ENCODE assay signal across 9 cellular contexts in the genomic region with DNA sequence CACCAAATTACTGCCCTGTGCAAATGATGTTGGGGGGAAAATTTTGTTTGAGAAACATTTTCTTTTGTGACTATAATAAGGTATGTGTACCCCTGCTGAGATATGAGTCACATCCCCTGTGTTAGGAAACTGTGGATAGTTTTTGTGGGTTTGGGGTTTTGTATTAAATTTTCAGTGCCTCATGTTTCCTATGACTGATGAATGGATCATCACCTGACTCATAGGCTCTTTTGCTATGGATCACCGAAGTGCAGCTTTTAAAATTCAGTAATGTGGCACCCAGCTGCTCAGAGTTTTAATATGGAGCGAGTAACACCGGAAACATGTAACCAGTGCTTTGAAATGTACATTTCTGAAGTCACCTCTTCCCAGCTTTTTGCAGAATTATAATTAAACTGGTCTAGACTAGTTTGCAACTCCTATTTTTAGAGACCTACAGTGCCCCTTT.
A peak's percentile ranks its signal among the peaks of the same experiment; 100 is the strongest.
DNase-seq lines count a peak whose midpoint lies in the region; FAIRE-seq and TF ChIP-seq lines count a peak whose summit lies in the region.
"Had no signal": no experiment of that assay in that cellular context is flagged by ENCODE, and none has a peak within 500 bp of the region (broad histone marks: within the 10 kb centered on the region; RNA-seq: fewer than 3 reads in every experiment).

No MANE protein-coding gene starts in this region.

- H4K20me1 ChIP-seq in SK-N-SH (ENCODE audit: insufficient read depth) = no peaks in the 10 kb centered on the region

- H3K27me3 ChIP-seq in SK-N-SH (ENCODE audit: insufficient read depth) = no peaks in the 10 kb centered on the region

- H3K9me3 ChIP-seq in SK-N-SH = no peaks in the 10 kb centered on the region

- 0% methylated on average over 3 of the region's 3 CpGs for WGBS in SK-N-SH (ENCODE audit: low lambda C conversion rate)

- H3K9me2 ChIP-seq in SK-N-SH = no peaks in the 10 kb centered on the region

- H3K9ac ChIP-seq in SK-N-SH = peak overlapping the region; percentile 77

- POLR2A ChIA-PET in SK-N-SH (lab: Yijun Ruan, JAX) = no interaction called here

- no peak overlapping the region for H3K4me3 ChIP-seq in HFF-Myc (replicated peaks; ENCODE audit: low read depth, low read length)
- H3K4me3 ChIP-seq in SK-N-SH (ENCODE audit: low read depth in 2 of 2, low read length in 1 of 2) = no peak overlapping the region
- H3K4me3 ChIP-seq in fibroblast of villous mesenchyme (ENCODE audit: low read depth, low read length) = no peak overlapping the region

- CTCF ChIA-PET in SK-N-SH (lab: Yijun Ruan, JAX) = interaction anchor here (1.2 to 1.6 kb wide), 2 partner anchors 9 to 55 kb away, joined by 3 to 5 read pairs; no protein-coding TSS in a partner anchor

- no peak for TF ChIP-seq RAD21 in SK-N-SH (IDR thresholded peaks at IDR 0.05; ENCODE audit: low read length)

- peak overlapping the region; percentile 38 for H3K4me2 ChIP-seq in SK-N-SH

- TF ChIP-seq EP300 in SK-N-SH (IDR thresholded peaks at IDR 0.05; ENCODE audit: borderline replicate concordance in 1 of 2, low read depth in 1 of 2, low read length in 1 of 2) = peak; percentile 76 to 100

- H2AFZ ChIP-seq in SK-N-SH (ENCODE audit: low read depth) = no peak overlapping the region

- no peak for FAIRE-seq in frontal cortex (lab: Jason Lieb, UNC)

- DNase-seq in AG08395 (ENCODE audit: low spot score) (peak; percentile 89), HFF-Myc (ENCODE audit: extremely low read depth, low read depth) (peak; percentile 98), SK-N-SH (no peak), fibroblast of villous mesenchyme (ENCODE audit: low read depth) (peak; percentile 87), DMS53 (lab: John Stamatoyannopoulos, UW) (no peak), midbrain (lab: John Stamatoyannopoulos, UW) (no peak), ecto neural progenitor cell (ENCODE audit: low spot score) (no peak), frontal cortex (ENCODE audit: low spot score in 2 of 2) (no peak)
- DNase-seq: amygdala had no signal

- H3K27ac ChIP-seq in SK-N-SH (ENCODE audit: low read depth in 2 of 2, low read length in 1 of 2) = peak overlapping the region; percentile 82 to 97

- peaks cover 0 to 51% of the 10 kb centered on the region in 2 experiments; a peak in 3 of 4 replicates for H3K4me1 ChIP-seq in SK-N-SH (ENCODE audit: control insufficient read depth in 1 of 2, insufficient read depth in 2 of 2, low read depth in 1 of 2, low read length in 1 of 2)

- peaks cover 20% of the 10 kb centered on the region for H3K79me2 ChIP-seq in SK-N-SH (ENCODE audit: insufficient read depth)

- no peaks in the 10 kb centered on the region for H3K36me3 ChIP-seq in SK-N-SH (replicated peaks in 1 of 2; ENCODE audit: control insufficient read depth in 1 of 2, insufficient read depth in 2 of 2, low read length in 1 of 2)

- H3F3A ChIP-seq in SK-N-SH (replicated peaks; ENCODE audit: insufficient read depth) = peaks cover 45% of the 10 kb centered on the region

- TF ChIP-seq CTCF in HFF-Myc (IDR thresholded peaks at IDR 0.05; ENCODE audit: low read depth, low read length, missing control alignments) = no peak
- TF ChIP-seq CTCF in SK-N-SH (IDR thresholded peaks at IDR 0.05) = no peak
- no peak for TF ChIP-seq CTCF in fibroblast of villous mesenchyme (IDR thresholded peaks at IDR 0.05; ENCODE audit: insufficient read depth, low read depth, low read length)

TF ChIP-seq in SK-N-SH, 30 proteins besides CTCF, POLR2A, EP300 and RAD21 (continues in another document):
- TF ChIP-seq, protein P1, sequence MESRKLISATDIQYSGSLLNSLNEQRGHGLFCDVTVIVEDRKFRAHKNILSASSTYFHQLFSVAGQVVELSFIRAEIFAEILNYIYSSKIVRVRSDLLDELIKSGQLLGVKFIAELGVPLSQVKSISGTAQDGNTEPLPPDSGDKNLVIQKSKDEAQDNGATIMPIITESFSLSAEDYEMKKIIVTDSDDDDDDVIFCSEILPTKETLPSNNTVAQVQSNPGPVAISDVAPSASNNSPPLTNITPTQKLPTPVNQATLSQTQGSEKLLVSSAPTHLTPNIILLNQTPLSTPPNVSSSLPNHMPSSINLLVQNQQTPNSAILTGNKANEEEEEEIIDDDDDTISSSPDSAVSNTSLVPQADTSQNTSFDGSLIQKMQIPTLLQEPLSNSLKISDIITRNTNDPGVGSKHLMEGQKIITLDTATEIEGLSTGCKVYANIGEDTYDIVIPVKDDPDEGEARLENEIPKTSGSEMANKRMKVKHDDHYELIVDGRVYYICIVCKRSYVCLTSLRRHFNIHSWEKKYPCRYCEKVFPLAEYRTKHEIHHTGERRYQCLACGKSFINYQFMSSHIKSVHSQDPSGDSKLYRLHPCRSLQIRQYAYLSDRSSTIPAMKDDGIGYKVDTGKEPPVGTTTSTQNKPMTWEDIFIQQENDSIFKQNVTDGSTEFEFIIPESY (IDR thresholded peaks at IDR 0.05; ENCODE audit: borderline replicate concordance, low read depth) = peak; percentile 91
- TF ChIP-seq RCOR1 (IDR thresholded peaks at IDR 0.05; ENCODE audit: low read length) (no peak), JUND (IDR thresholded peaks at IDR 0.05) (peak; percentile 100), CHD2 (IDR thresholded peaks at IDR 0.05; ENCODE audit: low read length, partially characterized antibody) (no peak), FOSL2 (IDR thresholded peaks at IDR 0.05; ENCODE audit: borderline replicate concordance, low read depth) (peak; percentile 100), EZH2phosphoT487 (IDR thresholded peaks at IDR 0.05; ENCODE audit: borderline replicate concordance, low read depth) (no peak), MXI1 (IDR thresholded peaks at IDR 0.05; ENCODE audit: low read depth, low read length) (no peak), TEAD4 (IDR thresholded peaks at IDR 0.05; ENCODE audit: borderline replicate concordance, insufficient read depth) (peak; percentile 97), FOXJ3 (CRISPR knock-in tag; IDR thresholded peaks at IDR 0.05) (no peak), SIN3A (IDR thresholded peaks at IDR 0.05; ENCODE audit: borderline replicate concordance, low read depth, low read length) (0 out of 2 replicates have a peak, but pooled peaks have one; percentile 56), MEF2A (IDR thresholded peaks at IDR 0.05; ENCODE audit: borderline replicate concordance, low read depth) (peak; percentile 90), ELF1 (IDR thresholded peaks at IDR 0.05) (peak; percentile 48; the same call in 1 of the 2 replicates), POLR2AphosphoS5 (IDR thresholded peaks at IDR 0.05; ENCODE audit: low read depth, low read length) (peak; percentile 84; the same call in 1 of the 2 replicates), GATA2 (CRISPR knock-in tag; IDR thresholded peaks at IDR 0.05) (no peak), TAF1 (IDR thresholded peaks at IDR 0.05; ENCODE audit: borderline replicate concordance, low read depth, low read length) (no peak), RXRA (IDR thresholded peaks at IDR 0.05; ENCODE audit: borderline replicate concordance, low read depth) (peak; percentile 92), NRF1 (IDR thresholded peaks at IDR 0.05; ENCODE audit: low read depth, low read length) (no peak), GABPA (IDR thresholded peaks at IDR 0.05; ENCODE audit: low read depth) (0 out of 2 replicates have a peak, but pooled peaks have one; percentile 37), RFX5 (IDR thresholded peaks at IDR 0.05; ENCODE audit: low read length) (no peak), FOXM1 (IDR thresholded peaks at IDR 0.05; ENCODE audit: low read depth) (peak; percentile 99)
- TF ChIP-seq, protein P2, sequence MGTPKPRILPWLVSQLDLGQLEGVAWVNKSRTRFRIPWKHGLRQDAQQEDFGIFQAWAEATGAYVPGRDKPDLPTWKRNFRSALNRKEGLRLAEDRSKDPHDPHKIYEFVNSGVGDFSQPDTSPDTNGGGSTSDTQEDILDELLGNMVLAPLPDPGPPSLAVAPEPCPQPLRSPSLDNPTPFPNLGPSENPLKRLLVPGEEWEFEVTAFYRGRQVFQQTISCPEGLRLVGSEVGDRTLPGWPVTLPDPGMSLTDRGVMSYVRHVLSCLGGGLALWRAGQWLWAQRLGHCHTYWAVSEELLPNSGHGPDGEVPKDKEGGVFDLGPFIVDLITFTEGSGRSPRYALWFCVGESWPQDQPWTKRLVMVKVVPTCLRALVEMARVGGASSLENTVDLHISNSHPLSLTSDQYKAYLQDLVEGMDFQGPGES (IDR thresholded peaks at IDR 0.05; ENCODE audit: low read depth, low read length) = no peak
- TF ChIP-seq, protein P3, sequence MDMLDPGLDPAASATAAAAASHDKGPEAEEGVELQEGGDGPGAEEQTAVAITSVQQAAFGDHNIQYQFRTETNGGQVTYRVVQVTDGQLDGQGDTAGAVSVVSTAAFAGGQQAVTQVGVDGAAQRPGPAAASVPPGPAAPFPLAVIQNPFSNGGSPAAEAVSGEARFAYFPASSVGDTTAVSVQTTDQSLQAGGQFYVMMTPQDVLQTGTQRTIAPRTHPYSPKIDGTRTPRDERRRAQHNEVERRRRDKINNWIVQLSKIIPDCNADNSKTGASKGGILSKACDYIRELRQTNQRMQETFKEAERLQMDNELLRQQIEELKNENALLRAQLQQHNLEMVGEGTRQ (IDR thresholded peaks at IDR 0.05; ENCODE audit: borderline replicate concordance, low read depth, low read length) = no peak
- TF ChIP-seq, protein P4, sequence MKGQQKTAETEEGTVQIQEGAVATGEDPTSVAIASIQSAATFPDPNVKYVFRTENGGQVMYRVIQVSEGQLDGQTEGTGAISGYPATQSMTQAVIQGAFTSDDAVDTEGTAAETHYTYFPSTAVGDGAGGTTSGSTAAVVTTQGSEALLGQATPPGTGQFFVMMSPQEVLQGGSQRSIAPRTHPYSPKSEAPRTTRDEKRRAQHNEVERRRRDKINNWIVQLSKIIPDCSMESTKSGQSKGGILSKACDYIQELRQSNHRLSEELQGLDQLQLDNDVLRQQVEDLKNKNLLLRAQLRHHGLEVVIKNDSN (IDR thresholded peaks at IDR 0.05; ENCODE audit: borderline replicate concordance, low read depth) = 0 out of 2 replicates have a peak, but pooled peaks have one; percentile 24
- TF ChIP-seq, protein P5, sequence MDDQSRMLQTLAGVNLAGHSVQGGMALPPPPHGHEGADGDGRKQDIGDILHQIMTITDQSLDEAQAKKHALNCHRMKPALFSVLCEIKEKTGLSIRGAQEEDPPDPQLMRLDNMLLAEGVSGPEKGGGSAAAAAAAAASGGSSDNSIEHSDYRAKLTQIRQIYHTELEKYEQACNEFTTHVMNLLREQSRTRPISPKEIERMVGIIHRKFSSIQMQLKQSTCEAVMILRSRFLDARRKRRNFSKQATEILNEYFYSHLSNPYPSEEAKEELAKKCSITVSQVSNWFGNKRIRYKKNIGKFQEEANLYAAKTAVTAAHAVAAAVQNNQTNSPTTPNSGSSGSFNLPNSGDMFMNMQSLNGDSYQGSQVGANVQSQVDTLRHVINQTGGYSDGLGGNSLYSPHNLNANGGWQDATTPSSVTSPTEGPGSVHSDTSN (IDR thresholded peaks at IDR 0.05) = peak; percentile 95
- TF ChIP-seq, protein P6, sequence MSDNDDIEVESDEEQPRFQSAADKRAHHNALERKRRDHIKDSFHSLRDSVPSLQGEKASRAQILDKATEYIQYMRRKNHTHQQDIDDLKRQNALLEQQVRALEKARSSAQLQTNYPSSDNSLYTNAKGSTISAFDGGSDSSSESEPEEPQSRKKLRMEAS (IDR thresholded peaks at IDR 0.05; ENCODE audit: low read depth) = peak; percentile 81

Comparison
In these comparisons a context has a peak if more than half of its experiments do, and no peak if none do; other contexts are left out.
1. DNase-seq: peak in AG08395 (single experiment), HFF-Myc (single experiment) and fibroblast of villous mesenchyme (single experiment); none in SK-N-SH (single experiment), DMS53 (single experiment), midbrain (single experiment), ecto neural progenitor cell (single experiment) and frontal cortex (0 of 2).